ENCODE assay signal across 2 cellular contexts in genomic region chr12:79514730-79515525, GRCh38.
TF ChIP-seq lines count a peak whose summit lies in the region.

No MANE protein-coding gene starts in this region.

TF ChIP-seq in GM23338, 12 proteins besides CTCF, POLR2A, EP300 and RAD21 (continued from another document):
- TF ChIP-seq ZNF462 (CRISPR knock-in tag; IDR thresholded peaks at IDR 0.05) (no peak), POLR2AphosphoS5 (IDR thresholded peaks at IDR 0.05; ENCODE audit: low read depth) (no peak), ZNF331 (CRISPR knock-in tag; IDR thresholded peaks at IDR 0.05; ENCODE audit: low read depth) (no peak), ZNF114 (CRISPR knock-in tag; IDR thresholded peaks at IDR 0.05) (no peak), EZH2 (IDR thresholded peaks at IDR 0.05; ENCODE audit: low read depth, unreplicated experiment) (no peak), REST (IDR thresholded peaks at IDR 0.05; ENCODE audit: unreplicated experiment) (no peak), ETS1 (IDR thresholded peaks at IDR 0.05) (no peak)
TF ChIP-seq in GM23338: peak in this region for 0.

TF ChIP-seq in WTC11, 78 proteins besides CTCF, POLR2A, EP300 and RAD21 (continued from another document):
- TF ChIP-seq ATF6 (CRISPR knock-in tag; IDR thresholded peaks at IDR 0.05): no peak
- TF ChIP-seq ZSCAN18 (CRISPR knock-in tag; IDR thresholded peaks at IDR 0.05): no peak
- no peak for TF ChIP-seq ZBTB43 (CRISPR knock-in tag; IDR thresholded peaks at IDR 0.05)
- no peak for TF ChIP-seq PREB (CRISPR knock-in tag; IDR thresholded peaks at IDR 0.05; ENCODE audit: borderline replicate concordance)
- no peak for TF ChIP-seq ZNF219 (CRISPR knock-in tag; IDR thresholded peaks at IDR 0.05; ENCODE audit: borderline replicate concordance)
- no peak for TF ChIP-seq RORB (CRISPR knock-in tag; IDR thresholded peaks at IDR 0.05)
- TF ChIP-seq ZNF281 (CRISPR knock-in tag; IDR thresholded peaks at IDR 0.05): no peak
- no peak for TF ChIP-seq NFYB (CRISPR knock-in tag; conservative IDR thresholded peaks at IDR 0.05; ENCODE audit: low read depth)
